9 cellular contexts compared by ENCODE assay signal in genomic region chr2:19120941-19121750, GRCh38.
DNase-seq lines count a peak whose midpoint lies in the region; ATAC-seq and TF ChIP-seq lines count a peak whose summit lies in the region.
"Had no signal": no experiment of that assay in that cellular context is flagged by ENCODE, and none has a peak within 500 bp of the region (broad histone marks: within the 10 kb centered on the region; RNA-seq: fewer than 3 reads in every experiment).

No MANE protein-coding gene starts in this region.

- ATAC-seq in Right ventricle myocardium superior (ENCODE audit: poor library complexity) (peak; percentile 88), GM18520 (IDR thresholded peaks at IDR 0.05; ENCODE audit: unreplicated experiment) (no peak), HG03175 (IDR thresholded peaks at IDR 0.05; ENCODE audit: unreplicated experiment) (no peak)

- H3K9me3 ChIP-seq in adrenal gland (replicated peaks in 1 of 3): no peaks in the 10 kb centered on the region
- no peaks in the 10 kb centered on the region for H3K9me3 ChIP-seq in skeletal muscle satellite cell (replicated peaks; ENCODE audit: low read length)
- H3K9me3 ChIP-seq: esophagus muscularis mucosa had no signal

- peak overlapping the region; percentile 68 for H3K9ac ChIP-seq in skeletal muscle satellite cell (ENCODE audit: low read depth, low read length)

- DNase-seq in HFFc6 (peak; percentile 88), adrenal gland (peak in 5 of 7 donors; percentile 6 to 60 (median 14)), Right ventricle myocardium superior (peak; percentile 54), ecto neural progenitor cell (ENCODE audit: low spot score) (no peak), GM10248 (ENCODE audit: extremely low spot score) (no peak)

- H3K4me3 Mint-ChIP-seq in HFFc6: peak overlapping the region; percentile 85

- H3K36me3 ChIP-seq in adrenal gland (replicated peaks in 1 of 2) (no peaks in the 10 kb centered on the region), skeletal muscle satellite cell (ENCODE audit: insufficient read depth, low read length) (no peaks in the 10 kb centered on the region)
- H3K36me3 ChIP-seq: esophagus muscularis mucosa had no signal

- H3K27ac ChIP-seq in adrenal gland: peak overlapping the region in 1 of 5 donors; percentile 38
- H3K27ac ChIP-seq: esophagus muscularis mucosa had no signal

- H3K4me3 ChIP-seq in adrenal gland (no peak overlapping the region), skeletal muscle satellite cell (ENCODE audit: low read length) (peak overlapping the region; percentile 51)
- H3K4me3 ChIP-seq: esophagus muscularis mucosa had no signal

- H3K4me1 Mint-ChIP-seq in HFFc6 (ENCODE audit: low read depth): peaks cover 67% of the 10 kb centered on the region

- POLR2A ChIA-PET in GM10248 (lab: Yijun Ruan, JAX): no interaction called here

- CTCF ChIA-PET in GM10248 (lab: Yijun Ruan, JAX): interaction anchor here (1.1 kb wide), 2 partner anchors 12 to 17 kb away, joined by 3 read pairs; no protein-coding TSS in a partner anchor

- H3K27me3 ChIP-seq in adrenal gland (no peaks in the 10 kb centered on the region), skeletal muscle satellite cell (ENCODE audit: control insufficient read depth, insufficient read depth, low read length) (no peaks in the 10 kb centered on the region)
- H3K27me3 ChIP-seq: esophagus muscularis mucosa had no signal

- H3K27me3 Mint-ChIP-seq in HFFc6 (ENCODE audit: insufficient read depth): peaks cover 2% of the 10 kb centered on the region

- TF ChIP-seq CTCF in HFFc6 (IDR thresholded peaks at IDR 0.05) (no peak; the same call in 1 of the 2 replicates), adrenal gland (IDR thresholded peaks at IDR 0.05) (no peak), GM10248 (IDR thresholded peaks at IDR 0.05; ENCODE audit: control extremely low read depth, extremely low read depth, low read depth, missing control alignments) (no peak)

- peaks cover 7% of the 10 kb centered on the region; the same call in 1 of the 2 replicates for H3K9me3 Mint-ChIP-seq in HFFc6

- H3K36me3 Mint-ChIP-seq in HFFc6 (ENCODE audit: low read depth): peaks cover 13% of the 10 kb centered on the region

- TF ChIP-seq POLR2A in adrenal gland (IDR thresholded peaks at IDR 0.05): no peak

- peak overlapping the region; percentile 75 for H3K4me2 ChIP-seq in skeletal muscle satellite cell (ENCODE audit: low read length)

- intact Hi-C loops in adrenal gland (cut with DNase I): no loop called here
- intact Hi-C loops in Right ventricle myocardium superior (cut with DNase I): no loop called here

- 58 to 80% (median 70%) methylated on average over 12 of the region's 12 CpGs for whole genome bisulfite sequencing in adrenal gland, 4 donors

- no peaks in the 10 kb centered on the region for H3K4me1 ChIP-seq in adrenal gland (replicated peaks in 1 of 2)
- peaks cover 55% of the 10 kb centered on the region for H3K4me1 ChIP-seq in skeletal muscle satellite cell (ENCODE audit: control insufficient read depth, insufficient read depth, low read length)

- peak overlapping the region; percentile 93 for H3K27ac Mint-ChIP-seq in HFFc6

Comparison
In these comparisons a context has a peak if more than half of its experiments do, and no peak if none do; other contexts are left out.
1. DNase-seq: peak in HFFc6 (single experiment), adrenal gland (5 of 7) and Right ventricle myocardium superior (single experiment); none in ecto neural progenitor cell (single experiment) and GM10248 (single experiment).